Comparison of ENCODE assay signal across 17 cellular contexts in the genomic region with DNA sequence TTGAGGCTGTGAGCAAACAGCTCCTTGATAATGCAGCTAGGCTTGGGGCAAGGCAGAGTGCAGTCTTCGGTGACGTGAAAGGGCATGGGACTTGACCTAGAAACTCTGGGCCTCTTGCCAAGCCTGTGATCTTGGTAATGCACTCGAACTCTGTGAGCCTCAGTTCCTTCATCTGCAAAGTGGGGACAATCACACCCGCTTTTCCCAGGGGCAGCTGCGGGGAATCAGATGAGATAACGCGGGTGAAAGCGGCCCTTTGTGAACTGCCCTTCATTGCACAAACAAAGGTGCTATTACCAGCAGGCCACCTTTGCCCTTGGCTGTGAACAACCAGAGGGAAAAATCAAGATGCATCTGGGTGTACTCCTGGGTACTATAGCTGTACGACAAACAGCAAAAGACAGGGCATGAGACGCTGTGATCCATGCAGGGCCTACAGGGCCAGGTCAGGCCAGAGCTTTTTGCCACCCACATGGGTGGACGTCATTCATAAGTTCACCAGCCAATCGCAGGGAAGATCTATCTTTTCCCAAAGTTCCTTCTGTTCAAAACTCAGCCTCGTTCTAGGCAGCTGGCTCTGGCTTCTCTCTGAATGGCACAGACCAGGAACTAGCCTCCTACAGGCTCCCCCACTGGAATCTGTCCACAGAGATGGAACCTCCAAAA. TPM values are rescaled to one million over a fixed set of nuclear protein-coding genes. Genes with fewer than 3 reads are reported as not detected.
DNase-seq lines count a peak whose midpoint lies in the region; ATAC-seq, FAIRE-seq and TF ChIP-seq lines count a peak whose summit lies in the region.
"Had no signal": no experiment of that assay in that cellular context is flagged by ENCODE, and none has a peak within 500 bp of the region (broad histone marks: within the 10 kb centered on the region; RNA-seq: fewer than 3 reads in every experiment).

No MANE protein-coding gene starts in this region.

- H3K27ac Mint-ChIP-seq in Caco-2 (ENCODE audit: unreplicated experiment) = no peak overlapping the region

- ATAC-seq in left colon (peak; percentile 78), pancreas (peak; percentile 35 to 67 (median 48))
- ATAC-seq: foreskin keratinocyte had no signal

- peak overlapping the region; percentile 32 for H3K4me3 Mint-ChIP-seq in Caco-2 (ENCODE audit: unreplicated experiment)

- H3K36me3 Mint-ChIP-seq in Caco-2 (ENCODE audit: insufficient read depth, unreplicated experiment) = peaks cover 12% of the 10 kb centered on the region

- H3K4me1 Mint-ChIP-seq in Caco-2 (ENCODE audit: low read depth, unreplicated experiment) = peaks cover 9% of the 10 kb centered on the region

- H3F3A ChIP-seq in GM23248 (ENCODE audit: insufficient read depth) = 0 out of 2 replicates have a peak, but pooled peaks cover 4% of the 10 kb centered on the region

- in situ Hi-C loops in GM23248 (cut with MboI) = no loop called here

- no peaks in the 10 kb centered on the region for H3K9me2 ChIP-seq in GM23248 (ENCODE audit: insufficient read depth)

- no peaks in the 10 kb centered on the region; the same call in 1 of the 2 replicates for H3K36me3 ChIP-seq in Caco-2 (ENCODE audit: control insufficient read depth, insufficient read depth, low read length)
- peaks cover 64% of the 10 kb centered on the region for H3K36me3 ChIP-seq in WERI-Rb-1
- H3K36me3 ChIP-seq in pancreas = no peaks in the 10 kb centered on the region
- H3K36me3 ChIP-seq in GM23248 (ENCODE audit: low read depth) = no peaks in the 10 kb centered on the region
- H3K36me3 ChIP-seq: thyroid gland had no signal

- POLR2A ChIA-PET in Caco-2 (lab: Charles Lee) = no interaction called here

- DNase-seq in Caco-2 = no peak
- DNase-seq in WERI-Rb-1 = no peak
- DNase-seq in left colon = peak; percentile 50 to 67
- peak in 5 of 6 donors; percentile 65 to 74 (median 70) for DNase-seq in pancreas
- no peak for DNase-seq in MV-4-11 (lab: John Stamatoyannopoulos, UW)
- no peak for DNase-seq in UCSD-AML1 (lab: John Stamatoyannopoulos, UW; ENCODE audit: unreplicated experiment)
- no peak for DNase-seq in SW 1271 (lab: John Stamatoyannopoulos, UW)
- no peak for DNase-seq in GM23248
- DNase-seq: activated CD4-positive, CD25-positive, alpha-beta regulatory T cell; foreskin keratinocyte; NCI-H2081 treated with DMSO at 0.1 percent for 48 hours; NCI-H748 treated with DMSO at 0.1 percent for 48 hours; stimulated activated CD4-positive, alpha-beta T cell treated with anti-CD3 and anti-CD28 coated beads, Interleukin-2, amount 100 ng/mL, for 24 hours had no signal

- no TSS peak for BruUV-seq in Caco-2 (replicated peaks; lab: Mats Ljungman, UMichigan)

- H3K9me3 Mint-ChIP-seq in Caco-2 (ENCODE audit: unreplicated experiment) = no peaks in the 10 kb centered on the region

- no peak for FAIRE-seq in pancreas (lab: Jason Lieb, UNC)
- FAIRE-seq: bronchial epithelial cell, GM19239 had no signal

- peaks cover 12% of the 10 kb centered on the region for H3K27me3 Mint-ChIP-seq in Caco-2 (ENCODE audit: insufficient read depth, unreplicated experiment)

- no peak overlapping the region for H3K4me3 ChIP-seq in Caco-2 (ENCODE audit: low read depth, low read length)
- H3K4me3 ChIP-seq in WERI-Rb-1 (ENCODE audit: low read depth, low read length) = no peak overlapping the region
- no peak overlapping the region for H3K4me3 ChIP-seq in pancreas
- H3K4me3 ChIP-seq in GM23248 = no peak overlapping the region
- H3K4me3 ChIP-seq: thyroid gland had no signal

- no peaks in the 10 kb centered on the region for H3K9me3 ChIP-seq in Caco-2
- H3K9me3 ChIP-seq in WERI-Rb-1 (ENCODE audit: severe bottlenecking) = no peaks in the 10 kb centered on the region
- H3K9me3 ChIP-seq in pancreas = no peaks in the 10 kb centered on the region
- no peaks in the 10 kb centered on the region for H3K9me3 ChIP-seq in GM23248 (ENCODE audit: low read depth)
- H3K9me3 ChIP-seq: thyroid gland had no signal

- H3K27ac ChIP-seq in WERI-Rb-1 (peak overlapping the region; percentile 100), pancreas (peak overlapping the region in 3 of 4 donors; percentile 10 to 46 (median 38)), GM23248 (no peak overlapping the region)
- H3K27ac ChIP-seq: foreskin keratinocyte, thyroid gland had no signal

- H3K4me1 ChIP-seq in Caco-2 (peaks cover 14% of the 10 kb centered on the region), pancreas (peaks cover 7 to 16% (median 15%) of the 10 kb centered on the region in 3 donors), GM23248 (ENCODE audit: insufficient read depth) (no peaks in the 10 kb centered on the region)
- H3K4me1 ChIP-seq: foreskin keratinocyte had no signal

- WGBS in pancreas, 2 donors = 30 to 38% methylated on average over 13 of the region's 13 CpGs
- WGBS in GM23248 (ENCODE audit: low coverage in 1 of 2, low lambda C conversion rate in 2 of 2, missing lambda C conversion rate in 2 of 2), 2 experiments = 70 to 76% methylated on average over 13 of the region's 13 CpGs

- H4K20me1 ChIP-seq in GM23248 (ENCODE audit: insufficient read depth) = no peaks in the 10 kb centered on the region

- H3K9ac ChIP-seq in GM23248 = no peak overlapping the region

- CTCF ChIA-PET in Caco-2 (lab: Charles Lee) = interaction anchor here (1.7 kb wide), 1 partner anchor 16 kb away, joined by 4 read pairs; no protein-coding TSS in a partner anchor

- H3K4me2 ChIP-seq in GM23248 (ENCODE audit: unreplicated experiment) = no peak overlapping the region

- intact Hi-C loops in Caco-2 (cut with micrococcal nuclease; ENCODE audit: unreplicated experiment) = no loop called here
- intact Hi-C loops in left colon (cut with DNase I, micrococcal nuclease) = no loop called here
- intact Hi-C loops in pancreas (cut with DNase I) = loop anchor here in 1 of 3 donors (10.0 kb wide), 1 partner anchor 59 kb away; no protein-coding TSS in a partner anchor

- H2AFZ ChIP-seq in GM23248 = no peak overlapping the region

- peaks cover 2% of the 10 kb centered on the region; the same call in 1 of the 2 replicates for H3K27me3 ChIP-seq in Caco-2 (replicated peaks; ENCODE audit: control insufficient read depth, insufficient read depth, low read length)
- H3K27me3 ChIP-seq in WERI-Rb-1 (ENCODE audit: insufficient read depth, low read depth, severe bottlenecking) = no peaks in the 10 kb centered on the region
- no peaks in the 10 kb centered on the region for H3K27me3 ChIP-seq in pancreas
- peaks cover 42% of the 10 kb centered on the region for H3K27me3 ChIP-seq in GM23248 (replicated peaks; ENCODE audit: insufficient read depth)
- H3K27me3 ChIP-seq: thyroid gland had no signal

- H3K79me2 ChIP-seq in GM23248 (ENCODE audit: insufficient read depth) = no peaks in the 10 kb centered on the region

- TF ChIP-seq CTCF in Caco-2 (IDR thresholded peaks at IDR 0.05; ENCODE audit: insufficient read depth in 1 of 2, low read depth in 1 of 2, low read length in 1 of 2, severe bottlenecking in 1 of 2, unreplicated experiment in 1 of 2) (no peak), WERI-Rb-1 (IDR thresholded peaks at IDR 0.05; ENCODE audit: low read depth, low read length) (no peak), pancreas (IDR thresholded peaks at IDR 0.05) (no peak)

RNA-seq across cellular contexts. Expression of gene MSI1, which starts 3.2 kb away (rescaled TPM):
- 21.7 and 24.8 TPM in 2 replicates for total RNA-seq in Caco-2 (2022)
- 1 to 10 TPM; 3.4 to 7.4 TPM for total RNA-seq in left colon
- total RNA-seq in pancreas = 1 to 10 TPM; 3.0 to 6.0 (median 4.8) TPM
- polyA plus RNA-seq in pancreas = 1 to 10 TPM; 3.0 to 4.8 TPM
- not detected in 2 replicates for total RNA-seq in GM23248 (2014; rRNA removed; shearing (Covaris generic))
- not detected in 2 replicates for polyA plus RNA-seq in GM23248 (2016; fragmentation: Nextera tagmentation; extraction: Ambion mirVana)
- total RNA-seq: bronchial epithelial cell, foreskin keratinocyte, HT-29 had no signal
- polyA plus RNA-seq: foreskin keratinocyte had no signal

RNA-seq across cellular contexts. Expression of gene PLA2G1B, which starts 38.2 kb away (rescaled TPM):
- total RNA-seq in Caco-2 (2022) = not detected in 2 replicates
- not detected for total RNA-seq in left colon
- over 10,000 TPM in 2 of 6 donors, 1,000 to 10,000 TPM in 4; 4,900 to 12,528 (median 8,049) TPM for total RNA-seq in pancreas
- 1,000 to 10,000 TPM; 7,592 to 7,821 TPM for polyA plus RNA-seq in pancreas
- total RNA-seq in GM23248 (2014; rRNA removed; shearing (Covaris generic)) = not detected in 2 replicates
- polyA plus RNA-seq in GM23248 (2016; fragmentation: Nextera tagmentation; extraction: Ambion mirVana) = not detected in 2 replicates
- total RNA-seq: bronchial epithelial cell, foreskin keratinocyte, HT-29, thyroid gland had no signal
- polyA plus RNA-seq: foreskin keratinocyte had no signal

Comparison
In these comparisons a context has a peak if more than half of its experiments do, and no peak if none do; other contexts are left out.
1. DNase-seq: peak in left colon (2 of 2) and pancreas (5 of 6); none in Caco-2 (0 of 2), WERI-Rb-1 (single experiment), MV-4-11 (single experiment), UCSD-AML1 (single experiment), SW 1271 (0 of 2) and GM23248 (single experiment).
2. RNA of gene PLA2G1B, which starts 38.2 kb away (total RNA-seq): 4,900 to 12,528 TPM in pancreas; not detected in Caco-2, not detected in left colon and not detected in GM23248; every median in the first group is over 1,000 times any median in the second.